Comparison of ENCODE assay signal across 11 cellular contexts in genomic region chr10:61836233-61836887, GRCh38.
DNase-seq lines count a peak whose midpoint lies in the region; ATAC-seq and TF ChIP-seq lines count a peak whose summit lies in the region.
"Had no signal": no experiment of that assay in that cellular context is flagged by ENCODE, and none has a peak within 500 bp of the region (broad histone marks: within the 10 kb centered on the region; RNA-seq: fewer than 3 reads in every experiment).

No MANE protein-coding gene starts in this region.

- no peaks in the 10 kb centered on the region for H3K36me3 Mint-ChIP-seq in activated CD8-positive, alpha-beta T cell treated with anti-CD3 and anti-CD28 coated beads, Interleukin-2, amount 10 ng/mL, durations not matched to agents 7 days and 5 days (ENCODE audit: low read depth)
- no peaks in the 10 kb centered on the region for H3K36me3 Mint-ChIP-seq in CD4-positive, alpha-beta memory T cell

- H3K9me3 Mint-ChIP-seq in activated CD8-positive, alpha-beta T cell treated with anti-CD3 and anti-CD28 coated beads, Interleukin-2, amount 10 ng/mL, durations not matched to agents 7 days and 5 days (ENCODE audit: insufficient read depth) = no peaks in the 10 kb centered on the region
- no peaks in the 10 kb centered on the region for H3K9me3 Mint-ChIP-seq in CD4-positive, alpha-beta memory T cell
- H3K9me3 Mint-ChIP-seq: T-helper 1 cell treated with Interleukin-12 subunit alpha and Interleukin-12 subunit beta and Interleukin-4 antibody, amounts not matched to agents 30 μg/mL and 1 μg/mL, for 36 hours had no signal

- no peaks in the 10 kb centered on the region for H3K79me2 ChIP-seq in GM23248 (ENCODE audit: insufficient read depth)

- no peak overlapping the region for H3K27ac Mint-ChIP-seq in activated CD8-positive, alpha-beta T cell treated with anti-CD3 and anti-CD28 coated beads, Interleukin-2, amount 10 ng/mL, durations not matched to agents 7 days and 5 days
- no peak overlapping the region for H3K27ac Mint-ChIP-seq in CD4-positive, alpha-beta memory T cell
- H3K27ac Mint-ChIP-seq: T-helper 1 cell treated with Interleukin-12 subunit alpha and Interleukin-12 subunit beta and Interleukin-4 antibody, amounts not matched to agents 30 μg/mL and 1 μg/mL, for 36 hours had no signal

- no peaks in the 10 kb centered on the region for H3K9me2 ChIP-seq in GM23248 (ENCODE audit: insufficient read depth)

- H3F3A ChIP-seq in GM23248 (ENCODE audit: insufficient read depth) = peaks cover 27% of the 10 kb centered on the region

- DNase-seq in GM23248 = peak; percentile 37
- peak; percentile 52 for DNase-seq in SK-N-DZ (ENCODE audit: low spot score)
- peak; percentile 49 for DNase-seq in fibroblast of the aortic adventitia (ENCODE audit: low read depth)
- no peak for DNase-seq in gastrocnemius medialis
- DNase-seq in HuH-7.5 (ENCODE audit: low spot score) = no peak
- DNase-seq in activated CD8-positive, alpha-beta T cell treated with anti-CD3 and anti-CD28 coated beads, Interleukin-2, amount 10 ng/mL, durations not matched to agents 7 days and 5 days = no peak
- DNase-seq in CD4-positive, alpha-beta memory T cell = no peak
- DNase-seq in cortex of kidney (lab: John Stamatoyannopoulos, UW) = no peak
- DNase-seq: activated gamma-delta T cell, DND-41 had no signal

- H2AFZ ChIP-seq in GM23248 = no peak overlapping the region

- TF ChIP-seq CTCF in fibroblast of the aortic adventitia (IDR thresholded peaks at IDR 0.05; ENCODE audit: insufficient read depth, low read length) (no peak), gastrocnemius medialis (IDR thresholded peaks at IDR 0.05 in 4 of 5, conservative IDR thresholded peaks at IDR 0.05 in 1 of 5) (no peak)

- CTCF ChIA-PET in activated CD8-positive, alpha-beta T cell treated with anti-CD3 and anti-CD28 coated beads, Interleukin-2, amount 10 ng/mL, durations not matched to agents 7 days and 5 days (lab: Charles Lee) = interaction anchor here (1.2 to 5.9 kb wide), 5 partner anchors 17 to 1019 kb away, joined by 4 to 89 read pairs (median 9); no protein-coding TSS in a partner anchor
- CTCF ChIA-PET in CD4-positive, alpha-beta memory T cell (lab: Charles Lee; ENCODE audit: partially characterized antibody) = interaction anchor here (1.2 to 5.7 kb wide), 3 partner anchors 67 to 88 kb away, joined by 3 to 99 read pairs (median 6); no protein-coding TSS in a partner anchor

- H3K27me3 ChIP-seq in GM23248 (replicated peaks; ENCODE audit: insufficient read depth) = no peaks in the 10 kb centered on the region
- H3K27me3 ChIP-seq in gastrocnemius medialis = no peaks in the 10 kb centered on the region
- H3K27me3 ChIP-seq in CD4-positive, alpha-beta memory T cell (ENCODE audit: insufficient read depth, low read length) = no peaks in the 10 kb centered on the region

- H3K27me3 Mint-ChIP-seq in activated CD8-positive, alpha-beta T cell treated with anti-CD3 and anti-CD28 coated beads, Interleukin-2, amount 10 ng/mL, durations not matched to agents 7 days and 5 days (ENCODE audit: low read depth) = no peaks in the 10 kb centered on the region
- peaks cover 0 to 2% of the 10 kb centered on the region in 2 donors for H3K27me3 Mint-ChIP-seq in CD4-positive, alpha-beta memory T cell

- no peaks in the 10 kb centered on the region for H3K9me3 ChIP-seq in GM23248 (ENCODE audit: low read depth)
- no peaks in the 10 kb centered on the region for H3K9me3 ChIP-seq in gastrocnemius medialis
- no peaks in the 10 kb centered on the region for H3K9me3 ChIP-seq in CD4-positive, alpha-beta memory T cell (ENCODE audit: control insufficient read depth in 1 of 2, low read length in 2 of 2)

- H3K4me3 ChIP-seq in GM23248 = peak overlapping the region; percentile 56
- no peak overlapping the region for H3K4me3 ChIP-seq in fibroblast of the aortic adventitia (ENCODE audit: low read depth, low read length)
- H3K4me3 ChIP-seq in gastrocnemius medialis = peak overlapping the region in 1 of 4 donors; percentile 15
- no peak overlapping the region for H3K4me3 ChIP-seq in CD4-positive, alpha-beta memory T cell (ENCODE audit: low read length in 2 of 2)

- POLR2A ChIA-PET in activated CD8-positive, alpha-beta T cell treated with anti-CD3 and anti-CD28 coated beads, Interleukin-2, amount 10 ng/mL, durations not matched to agents 7 days and 5 days (lab: Charles Lee) = no interaction called here
- POLR2A ChIA-PET in CD4-positive, alpha-beta memory T cell (lab: Charles Lee; ENCODE audit: partially characterized antibody) = interaction anchor here (1.3 kb wide), 1 partner anchor 86 kb away, joined by 4 read pairs; no protein-coding TSS in a partner anchor

- no peak overlapping the region for H3K4me3 Mint-ChIP-seq in activated CD8-positive, alpha-beta T cell treated with anti-CD3 and anti-CD28 coated beads, Interleukin-2, amount 10 ng/mL, durations not matched to agents 7 days and 5 days
- peak overlapping the region in 1 of 8 donors; percentile 1 for H3K4me3 Mint-ChIP-seq in CD4-positive, alpha-beta memory T cell
- H3K4me3 Mint-ChIP-seq: T-helper 1 cell treated with Interleukin-12 subunit alpha and Interleukin-12 subunit beta and Interleukin-4 antibody, amounts not matched to agents 30 μg/mL and 1 μg/mL, for 36 hours had no signal

- no peaks in the 10 kb centered on the region for H4K20me1 ChIP-seq in GM23248 (ENCODE audit: insufficient read depth)

- no peak for ATAC-seq in gastrocnemius medialis
- ATAC-seq in activated CD8-positive, alpha-beta T cell treated with anti-CD3 and anti-CD28 coated beads, Interleukin-2, amount 10 ng/mL, durations not matched to agents 7 days and 5 days = no peak

- H3K9ac ChIP-seq in GM23248 = peak overlapping the region; percentile 49

- H3K27ac ChIP-seq in GM23248 (peak overlapping the region; percentile 57), gastrocnemius medialis (peak overlapping the region in 3 of 4 donors; percentile 3 to 72 (median 49))
- H3K27ac ChIP-seq in CD4-positive, alpha-beta memory T cell (ENCODE audit: low read depth, low read length) = no peak overlapping the region

- TF ChIP-seq POLR2A in gastrocnemius medialis (IDR thresholded peaks at IDR 0.05) = no peak

- H3K4me2 ChIP-seq in GM23248 (ENCODE audit: unreplicated experiment) = peak overlapping the region; percentile 75

- in situ Hi-C loops in GM23248 (cut with MboI) (no loop called here), gastrocnemius medialis (cut with MboI; ENCODE audit: low sequenced_read_pairs in 4 of 4) (no loop called here)

- WGBS in GM23248 (ENCODE audit: low coverage in 1 of 2, low lambda C conversion rate in 2 of 2, missing lambda C conversion rate in 2 of 2), 2 experiments = 6 to 7% methylated on average over 4 of the region's 4 CpGs

- H3K4me1 ChIP-seq in GM23248 (ENCODE audit: insufficient read depth) = peaks cover 44% of the 10 kb centered on the region
- peaks cover 25 to 26% of the 10 kb centered on the region in 2 donors for H3K4me1 ChIP-seq in gastrocnemius medialis
- peaks cover 15% of the 10 kb centered on the region for H3K4me1 ChIP-seq in CD4-positive, alpha-beta memory T cell (ENCODE audit: insufficient read depth, low read length)

- no peaks in the 10 kb centered on the region for H3K36me3 ChIP-seq in GM23248 (ENCODE audit: low read depth)
- no peaks in the 10 kb centered on the region for H3K36me3 ChIP-seq in gastrocnemius medialis
- no peaks in the 10 kb centered on the region for H3K36me3 ChIP-seq in CD4-positive, alpha-beta memory T cell (ENCODE audit: insufficient read depth, low read length)

- intact Hi-C loops in gastrocnemius medialis (cut with DNase I; ENCODE audit: low total_unique reads) = no loop called here
- intact Hi-C loops in CD4-positive, alpha-beta memory T cell (cut with micrococcal nuclease) = loop anchor here (5.0 kb wide), 1 partner anchor 1019 kb away; no protein-coding TSS in a partner anchor

- H3K4me1 Mint-ChIP-seq in activated CD8-positive, alpha-beta T cell treated with anti-CD3 and anti-CD28 coated beads, Interleukin-2, amount 10 ng/mL, durations not matched to agents 7 days and 5 days (ENCODE audit: low read depth) = peaks cover 4% of the 10 kb centered on the region
- H3K4me1 Mint-ChIP-seq in CD4-positive, alpha-beta memory T cell = peaks cover 4 to 14% (median 12%) of the 10 kb centered on the region in 4 donors

Comparison
In these comparisons a context has a peak if more than half of its experiments do, and no peak if none do; other contexts are left out.
1. DNase-seq: peak in GM23248 (single experiment), SK-N-DZ (single experiment) and fibroblast of the aortic adventitia (single experiment); none in gastrocnemius medialis (0 of 2), HuH-7.5 (single experiment), activated CD8-positive, alpha-beta T cell treated with anti-CD3 and anti-CD28 coated beads, Interleukin-2, amount 10 ng/mL, durations not matched to agents 7 days and 5 days (single experiment), CD4-positive, alpha-beta memory T cell (0 of 5) and cortex of kidney (single experiment).